In the genomic region with DNA sequence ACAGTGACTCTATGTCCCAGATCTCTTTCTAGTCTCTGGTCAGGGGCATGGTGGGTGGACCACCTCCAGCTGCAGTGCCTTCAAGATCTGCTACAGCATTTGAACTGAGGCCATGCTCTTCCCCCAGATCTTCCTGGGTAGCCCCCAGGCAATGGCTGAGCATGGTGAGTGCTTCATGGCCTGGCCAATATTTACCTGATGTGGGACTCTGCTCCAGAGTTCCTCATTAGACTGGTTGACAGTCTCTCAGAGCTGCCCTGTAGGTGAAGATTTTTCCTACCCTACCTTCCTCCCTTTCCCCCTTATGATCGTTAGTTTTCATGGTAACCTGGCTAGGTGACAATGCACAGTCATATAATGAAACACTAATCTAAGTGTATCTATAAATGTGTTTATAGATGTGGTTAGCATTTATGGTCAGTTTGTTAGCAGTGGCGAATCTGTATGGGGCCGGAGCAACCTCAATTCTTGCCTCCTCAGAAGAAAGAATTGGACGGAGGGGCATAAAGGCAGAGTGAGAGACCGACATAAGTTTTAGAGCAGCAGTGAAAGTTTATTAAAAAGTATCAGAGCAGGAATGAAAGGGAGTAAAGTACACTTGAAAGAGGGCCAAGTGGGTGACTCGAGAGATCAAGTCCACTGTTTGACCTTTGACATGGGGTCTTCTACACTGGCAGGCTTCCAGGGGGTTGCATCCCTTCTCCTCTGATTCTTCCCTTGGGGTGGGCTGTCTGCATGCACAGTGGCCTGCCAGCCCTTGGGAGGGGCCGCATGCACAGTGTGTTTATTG, we compare ENCODE assay signal across 20 cellular contexts.
"Had no signal": no experiment of that assay in that cellular context is flagged by ENCODE, and none has a peak within 500 bp of the region (broad histone marks: within the 10 kb centered on the region; RNA-seq: fewer than 3 reads in every experiment).

No MANE protein-coding gene starts in this region.

- H3K27ac ChIP-seq: brain microvascular endothelial cell, coronary artery, foreskin keratinocyte, left lung had no signal

- H3K9me3 Mint-ChIP-seq: activated naive CD4-positive, alpha-beta T cell treated with anti-CD3 and anti-CD28 coated beads for 36 hours; activated naive CD8-positive, alpha-beta T cell treated with anti-CD3 and anti-CD28 coated beads, Interleukin-2, amount 50 U/mL, for 24 hours had no signal

- H3K9me3 ChIP-seq: left lung had no signal

- H3K27me3 ChIP-seq: brain microvascular endothelial cell, left lung had no signal

- H3K36me3 ChIP-seq: brain microvascular endothelial cell, left lung had no signal

- H3K36me3 Mint-ChIP-seq: T-cell had no signal

- H3K27ac Mint-ChIP-seq: activated CD4-positive, alpha-beta T cell treated with anti-CD3 and anti-CD28 coated beads, Interleukin-2, amount 10 ng/mL, durations not matched to agents 7 days and 5 days; activated CD8-positive, alpha-beta T cell treated with anti-CD3 and anti-CD28 coated beads, Interleukin-2, amount 10 ng/mL, durations not matched to agents 7 days and 5 days; activated T-cell treated with anti-CD3 and anti-CD28 coated beads, Interleukin-2, amount 50 U/mL, for 24 hours; T-cell had no signal

- H3K4me3 Mint-ChIP-seq: activated CD4-positive, alpha-beta T cell treated with anti-CD3 and anti-CD28 coated beads, Interleukin-2, amount 10 ng/mL, durations not matched to agents 7 days and 5 days; activated CD8-positive, alpha-beta T cell treated with anti-CD3 and anti-CD28 coated beads, Interleukin-2, amount 10 ng/mL, durations not matched to agents 7 days and 5 days; activated naive CD4-positive, alpha-beta T cell treated with anti-CD3 and anti-CD28 coated beads for 36 hours; activated naive CD8-positive, alpha-beta T cell treated with anti-CD3 and anti-CD28 coated beads, Interleukin-2, amount 50 U/mL, for 24 hours; activated T-cell treated with anti-CD3 and anti-CD28 coated beads, Interleukin-2, amount 50 U/mL, for 24 hours; T-cell had no signal

- ATAC-seq: activated CD4-positive, CD25-positive, alpha-beta regulatory T cell treated with anti-CD3 and anti-CD28 coated beads, Interleukin-2, amount 50 U/mL, for 24 hours; activated CD8-positive, alpha-beta T cell treated with anti-CD3 and anti-CD28 coated beads, Interleukin-2, amount 10 ng/mL, durations not matched to agents 7 days and 5 days; activated naive CD8-positive, alpha-beta T cell treated with anti-CD3 and anti-CD28 coated beads, Interleukin-2, amount 50 U/mL, for 24 hours; foreskin keratinocyte; left lung; T-cell had no signal

- H3K27me3 Mint-ChIP-seq: activated CD4-positive, alpha-beta T cell treated with anti-CD3 and anti-CD28 coated beads, Interleukin-2, amount 10 ng/mL, durations not matched to agents 7 days and 5 days had no signal

- H3K4me1 ChIP-seq: foreskin keratinocyte, left lung had no signal

- DNase-seq: activated CD4-positive, alpha-beta T cell treated with anti-CD3 and anti-CD28 coated beads, Interleukin-2, amount 10 ng/mL, durations not matched to agents 7 days and 5 days; activated CD8-positive, alpha-beta T cell treated with anti-CD3 and anti-CD28 coated beads, Interleukin-2, amount 10 ng/mL, durations not matched to agents 7 days and 5 days; activated naive CD4-positive, alpha-beta T cell treated with anti-CD3 and anti-CD28 coated beads for 36 hours; activated naive CD8-positive, alpha-beta T cell treated with anti-CD3 and anti-CD28 coated beads, Interleukin-2, amount 50 U/mL, for 24 hours; activated T-cell treated with anti-CD3 and anti-CD28 coated beads, Interleukin-2, amount 50 U/mL, for 24 hours; aorta; brain microvascular endothelial cell; central memory CD4-positive, alpha-beta T cell; foreskin keratinocyte; hypothalamus; islet precursor cell; left lung; mammary epithelial cell; midbrain; occipital lobe; retina; T-cell; T-helper 9 cell had no signal

- H3K4me3 ChIP-seq: coronary artery, left lung had no signal
